8 cellular contexts compared by ENCODE assay signal in genomic region chr12:55717397-55718007, GRCh38. TPM values are rescaled to one million over a fixed set of nuclear protein-coding genes. Genes with fewer than 3 reads are reported as not detected.
A peak's percentile ranks its signal among the peaks of the same experiment; 100 is the strongest.
DNase-seq lines count a peak whose midpoint lies in the region; ATAC-seq and TF ChIP-seq lines count a peak whose summit lies in the region.

No MANE protein-coding gene starts in this region.

- ATAC-seq in GM19452 (IDR thresholded peaks at IDR 0.05; ENCODE audit: unreplicated experiment) = no peak

- H3K4me1 Mint-ChIP-seq in nephron progenitor cell = peaks cover 43% of the 10 kb centered on the region

- H3K36me3 ChIP-seq in ES-I3 (ENCODE audit: insufficient read depth, low read length) = no peaks in the 10 kb centered on the region

- H3K9me3 ChIP-seq in ES-I3 (ENCODE audit: control insufficient read depth, insufficient read depth, low read length) = no peaks in the 10 kb centered on the region

- no peak for TF ChIP-seq CTCF in nephron progenitor cell (IDR thresholded peaks at IDR 0.05)

- peaks cover 11% of the 10 kb centered on the region for H3K27me3 Mint-ChIP-seq in nephron progenitor cell (ENCODE audit: low read depth, poor library complexity)

- H3K4me1 ChIP-seq in ES-I3 (ENCODE audit: insufficient read depth, low read length) = peaks cover 34% of the 10 kb centered on the region

- peak overlapping the region; percentile 92 for H3K27ac Mint-ChIP-seq in nephron progenitor cell

- peak overlapping the region; percentile 86 for H3K9ac ChIP-seq in ES-I3 (ENCODE audit: low read depth, low read length)

- DNase-seq in NCI-H524 treated with DMSO at 0.1 percent for 48 hours (lab: John Stamatoyannopoulos, UW) (peak; percentile 86), dermis blood vessel endothelial cell (peak; percentile 43), nephron progenitor cell (no peak), HuH-7 (ENCODE audit: low spot score) (no peak), LoVo (ENCODE audit: low spot score) (no peak), MV-4-11 (lab: John Stamatoyannopoulos, UW) (no peak)

- peak overlapping the region; percentile 88 for H3K4me3 Mint-ChIP-seq in nephron progenitor cell

- H3K36me3 Mint-ChIP-seq in nephron progenitor cell (ENCODE audit: low read depth) = no peaks in the 10 kb centered on the region

- H3K9me3 Mint-ChIP-seq in nephron progenitor cell = no peaks in the 10 kb centered on the region

RNA-seq across cellular contexts. Expression of gene BLOC1S1, which starts 1.7 kb away (rescaled TPM):
- 55.8 and 61.2 TPM in 2 replicates for total RNA-seq in dermis blood vessel endothelial cell

RNA-seq across cellular contexts. Expression of gene RDH5, which starts 2.7 kb away (rescaled TPM):
- total RNA-seq in dermis blood vessel endothelial cell = 0.74 and 2.2 TPM in 2 replicates

RNA-seq across cellular contexts. Expression of gene ITGA7, which starts 9.8 kb away (rescaled TPM):
- total RNA-seq in dermis blood vessel endothelial cell = 0.42 and 0.68 TPM in 2 replicates

RNA-seq across cellular contexts. Expression of gene CD63, which starts 11.3 kb away (rescaled TPM):
- total RNA-seq in dermis blood vessel endothelial cell = 752 and 1,427 TPM in 2 replicates

RNA-seq across cellular contexts. Expression of gene GDF11, which starts 25.4 kb away (rescaled TPM):
- 1.4 and 5.9 TPM in 2 replicates for total RNA-seq in dermis blood vessel endothelial cell

Comparison
In these comparisons a context has a peak if more than half of its experiments do, and no peak if none do; other contexts are left out.
1. DNase-seq: peak in NCI-H524 treated with DMSO at 0.1 percent for 48 hours (single experiment) and dermis blood vessel endothelial cell (single experiment); none in nephron progenitor cell (single experiment), HuH-7 (single experiment), LoVo (single experiment) and MV-4-11 (single experiment).